21 cellular contexts compared by ENCODE assay signal in genomic region chr3:9012521-9012920, GRCh38.
"Had no signal": no experiment of that assay in that cellular context is flagged by ENCODE, and none has a peak within 500 bp of the region (broad histone marks: within the 10 kb centered on the region; RNA-seq: fewer than 3 reads in every experiment).

No MANE protein-coding gene starts in this region.

- H3K27me3 Mint-ChIP-seq: activated naive CD8-positive, alpha-beta T cell had no signal

- H3K36me3 ChIP-seq: colonic mucosa, transverse colon, uterus had no signal

- H3K4me1 Mint-ChIP-seq: endodermal cell, mesothelial cell of epicardium had no signal

- H3K9me3 ChIP-seq: body of pancreas, colonic mucosa, transverse colon, uterus had no signal

- DNase-seq: activated CD4-positive, alpha-beta T cell treated with anti-CD3 and anti-CD28 coated beads, Interleukin-2, amount 50 U/mL, for 1 hour; body of pancreas; central memory CD4-positive, alpha-beta T cell; colonic mucosa; foreskin melanocyte; glutamatergic neuron; stimulated activated CD8-positive, alpha-beta memory T cell treated with anti-CD3 and anti-CD28 coated beads, Interleukin-4, amount 100 ng/mL, for 48 hours; stimulated activated naive CD4-positive, alpha-beta T cell treated with Interleukin-2 at 50 U/mL for 16 hours; transverse colon; uterus had no signal

- H3K27ac Mint-ChIP-seq: activated naive CD8-positive, alpha-beta T cell; endodermal cell; mesothelial cell of epicardium; T-helper 1 cell treated with Interleukin-12 subunit alpha and Interleukin-12 subunit beta and Interleukin-4 antibody, amounts not matched to agents 30 μg/mL and 1 μg/mL, for 36 hours had no signal

- H3K4me3 Mint-ChIP-seq: activated naive CD8-positive, alpha-beta T cell; endodermal cell; mesothelial cell of epicardium; nephron; T-helper 1 cell treated with Interleukin-12 subunit alpha and Interleukin-12 subunit beta and Interleukin-4 antibody, amounts not matched to agents 30 μg/mL and 1 μg/mL, for 36 hours had no signal

- H3K27ac ChIP-seq: body of pancreas, colonic mucosa, parathyroid adenoma, transverse colon, uterus had no signal

- H3K4me1 ChIP-seq: body of pancreas, colonic mucosa, parathyroid adenoma, transverse colon, uterus had no signal

- H3K27me3 ChIP-seq: body of pancreas, colonic mucosa, transverse colon, uterus had no signal

- H3K4me3 ChIP-seq: body of pancreas, colonic mucosa, lung, smooth muscle cell, transverse colon, uterus had no signal

- ATAC-seq: activated CD4-positive, CD25-positive, alpha-beta regulatory T cell treated with anti-CD3 and anti-CD28 coated beads, Interleukin-2, amount 50 U/mL, for 24 hours; body of pancreas; left lobe of liver; sciatic nerve had no signal

- H3K9me3 Mint-ChIP-seq: endodermal cell; mesothelial cell of epicardium; nephron; T-helper 1 cell treated with Interleukin-12 subunit alpha and Interleukin-12 subunit beta and Interleukin-4 antibody, amounts not matched to agents 30 μg/mL and 1 μg/mL, for 36 hours had no signal
